Comparison of ENCODE assay signal across 1 cellular context in the genomic region with DNA sequence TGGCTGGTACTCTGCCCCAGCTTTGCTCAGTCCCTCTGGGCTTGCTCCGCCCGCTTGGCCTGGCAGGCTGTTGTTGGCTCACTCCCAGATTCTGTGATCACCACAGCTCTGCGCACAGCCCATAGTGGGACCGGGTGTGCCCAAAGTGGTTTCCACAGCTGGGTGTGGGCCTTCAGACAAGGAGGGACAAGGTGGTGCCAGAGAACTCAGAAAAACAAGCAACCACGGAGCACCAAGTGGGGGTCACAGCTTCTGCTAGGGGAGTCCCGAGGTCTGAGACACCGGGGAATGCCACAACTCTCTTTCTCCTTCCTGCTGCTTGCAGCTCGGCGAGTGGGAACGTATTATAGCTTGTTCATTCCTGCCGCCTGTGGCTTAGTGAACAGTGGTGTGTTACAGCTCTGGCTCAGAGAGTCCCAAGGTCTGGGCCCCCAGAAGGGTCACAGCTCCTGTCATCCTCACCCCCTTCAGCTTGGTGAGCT.
TF ChIP-seq lines count a peak whose summit lies in the region.

No MANE protein-coding gene starts in this region.

TF ChIP-seq in GM12878, 131 proteins besides CTCF, POLR2A, EP300 and RAD21 (continued from another document):
- TF ChIP-seq ZNF687 (IDR thresholded peaks at IDR 0.05) (peak; percentile 39; the same call in 1 of the 2 replicates), IKZF2 (IDR thresholded peaks at IDR 0.05) (peak in 1 of 2 experiments; percentile 27; a peak in 1 of 4 replicates), TCF12 (IDR thresholded peaks at IDR 0.05; ENCODE audit: low read depth, low read length) (0 out of 2 replicates have a peak, but pooled peaks have one; percentile 2)
- TF ChIP-seq, protein P1, sequence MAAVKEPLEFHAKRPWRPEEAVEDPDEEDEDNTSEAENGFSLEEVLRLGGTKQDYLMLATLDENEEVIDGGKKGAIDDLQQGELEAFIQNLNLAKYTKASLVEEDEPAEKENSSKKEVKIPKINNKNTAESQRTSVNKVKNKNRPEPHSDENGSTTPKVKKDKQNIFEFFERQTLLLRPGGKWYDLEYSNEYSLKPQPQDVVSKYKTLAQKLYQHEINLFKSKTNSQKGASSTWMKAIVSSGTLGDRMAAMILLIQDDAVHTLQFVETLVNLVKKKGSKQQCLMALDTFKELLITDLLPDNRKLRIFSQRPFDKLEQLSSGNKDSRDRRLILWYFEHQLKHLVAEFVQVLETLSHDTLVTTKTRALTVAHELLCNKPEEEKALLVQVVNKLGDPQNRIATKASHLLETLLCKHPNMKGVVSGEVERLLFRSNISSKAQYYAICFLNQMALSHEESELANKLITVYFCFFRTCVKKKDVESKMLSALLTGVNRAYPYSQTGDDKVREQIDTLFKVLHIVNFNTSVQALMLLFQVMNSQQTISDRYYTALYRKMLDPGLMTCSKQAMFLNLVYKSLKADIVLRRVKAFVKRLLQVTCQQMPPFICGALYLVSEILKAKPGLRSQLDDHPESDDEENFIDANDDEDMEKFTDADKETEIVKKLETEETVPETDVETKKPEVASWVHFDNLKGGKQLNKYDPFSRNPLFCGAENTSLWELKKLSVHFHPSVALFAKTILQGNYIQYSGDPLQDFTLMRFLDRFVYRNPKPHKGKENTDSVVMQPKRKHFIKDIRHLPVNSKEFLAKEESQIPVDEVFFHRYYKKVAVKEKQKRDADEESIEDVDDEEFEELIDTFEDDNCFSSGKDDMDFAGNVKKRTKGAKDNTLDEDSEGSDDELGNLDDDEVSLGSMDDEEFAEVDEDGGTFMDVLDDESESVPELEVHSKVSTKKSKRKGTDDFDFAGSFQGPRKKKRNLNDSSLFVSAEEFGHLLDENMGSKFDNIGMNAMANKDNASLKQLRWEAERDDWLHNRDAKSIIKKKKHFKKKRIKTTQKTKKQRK (IDR thresholded peaks at IDR 0.05; ENCODE audit: low read depth, low read length) = no peak
